ENCODE assay signal across 23 cellular contexts in the genomic region with DNA sequence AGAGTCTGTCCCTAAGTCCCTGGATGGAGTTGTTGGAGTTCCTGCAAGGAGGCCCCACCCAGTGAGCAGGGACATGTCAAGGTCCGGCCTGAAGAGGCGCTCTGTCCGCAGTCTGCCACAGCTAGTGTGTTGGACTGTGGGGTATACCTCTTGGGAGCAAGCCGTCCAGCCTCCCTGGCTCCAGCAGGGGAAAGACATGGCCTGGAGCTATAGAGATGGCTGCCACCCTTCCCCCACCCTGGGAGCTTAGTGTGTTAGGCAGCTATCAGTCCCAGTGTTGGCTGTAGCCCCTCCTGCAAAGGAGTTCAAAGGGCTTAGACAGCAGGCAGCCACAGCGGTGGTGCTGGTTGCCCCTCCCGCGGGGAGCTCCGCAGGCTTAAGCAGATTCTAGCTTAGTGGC.
"Had no signal": no experiment of that assay in that cellular context is flagged by ENCODE, and none has a peak within 500 bp of the region (broad histone marks: within the 10 kb centered on the region; RNA-seq: fewer than 3 reads in every experiment).

No MANE protein-coding gene starts in this region.

- H3K4me1 ChIP-seq: breast epithelium, colonic mucosa, gastroesophageal sphincter, uterus had no signal

- H3K27ac ChIP-seq: breast epithelium, colonic mucosa, dorsolateral prefrontal cortex, epithelial cell of prostate, gastroesophageal sphincter, transverse colon, uterus had no signal

- H3K4me3 ChIP-seq: breast epithelium, colonic mucosa, dorsolateral prefrontal cortex, gastroesophageal sphincter, lung, transverse colon, uterus had no signal

- H3K27me3 ChIP-seq: breast epithelium, colonic mucosa, dorsolateral prefrontal cortex, gastroesophageal sphincter, transverse colon, uterus had no signal

- FAIRE-seq: islet of Langerhans had no signal

- H3K4me3 Mint-ChIP-seq: activated CD4-positive, alpha-beta memory T cell treated with anti-CD3 and anti-CD28 coated beads, Interleukin-2, amount 10 ng/mL, durations not matched to agents 7 days and 5 days; activated CD4-positive, alpha-beta T cell treated with anti-CD3 and anti-CD28 coated beads, Interleukin-2, amount 10 ng/mL, durations not matched to agents 24 days and 14 days; activated naive CD4-positive, alpha-beta T cell treated with anti-CD3 and anti-CD28 coated beads for 36 hours; activated naive CD8-positive, alpha-beta T cell treated with anti-CD3 and anti-CD28 coated beads, Interleukin-2, amount 10 ng/mL, durations not matched to agents 7 days and 5 days; activated T-cell treated with anti-CD3 and anti-CD28 coated beads, Interleukin-2, amount 50 U/mL, for 72 hours; central memory CD8-positive, alpha-beta T cell; naive thymus-derived CD4-positive, alpha-beta T cell; neural crest cell; stimulated activated naive B cell treated with anti-CD40 and anti-IgM and Interleukin-4, amounts not matched to agents 10 μg/mL and 1 μg/mL and 100 μg/mL, for 72 hours had no signal

- H3K9me3 ChIP-seq: breast epithelium, colonic mucosa, gastroesophageal sphincter, uterus had no signal

- H3K4me1 Mint-ChIP-seq: activated CD4-positive, alpha-beta memory T cell treated with anti-CD3 and anti-CD28 coated beads, Interleukin-2, amount 10 ng/mL, durations not matched to agents 7 days and 5 days; activated CD4-positive, alpha-beta T cell treated with anti-CD3 and anti-CD28 coated beads, Interleukin-2, amount 10 ng/mL, durations not matched to agents 24 days and 14 days; activated naive CD8-positive, alpha-beta T cell treated with anti-CD3 and anti-CD28 coated beads, Interleukin-2, amount 10 ng/mL, durations not matched to agents 7 days and 5 days; central memory CD8-positive, alpha-beta T cell; naive thymus-derived CD4-positive, alpha-beta T cell; neural crest cell; stimulated activated naive B cell treated with anti-CD40 and anti-IgM and Interleukin-4, amounts not matched to agents 10 μg/mL and 1 μg/mL and 100 μg/mL, for 72 hours had no signal

- DNase-seq: activated CD4-positive, alpha-beta memory T cell treated with anti-CD3 and anti-CD28 coated beads, Interleukin-2, amount 10 ng/mL, durations not matched to agents 7 days and 5 days; activated CD4-positive, alpha-beta T cell treated with anti-CD3 and anti-CD28 coated beads, Interleukin-2, amount 10 ng/mL, durations not matched to agents 24 days and 14 days; activated effector memory CD4-positive, alpha-beta T cell treated with Interleukin-2 at 50 U/mL for 16 hours; activated naive CD4-positive, alpha-beta T cell treated with anti-CD3 and anti-CD28 coated beads for 36 hours; activated naive CD8-positive, alpha-beta T cell treated with anti-CD3 and anti-CD28 coated beads, Interleukin-2, amount 10 ng/mL, durations not matched to agents 7 days and 5 days; activated T-cell treated with anti-CD3 and anti-CD28 coated beads, Interleukin-2, amount 50 U/mL, for 72 hours; amniotic stem cell; colonic mucosa; dorsolateral prefrontal cortex; naive thymus-derived CD4-positive, alpha-beta T cell; stimulated activated CD4-positive, alpha-beta T cell treated with anti-CD3 and anti-CD28 coated beads, Interleukin-2, amount 100 ng/mL, for 48 hours; stimulated activated CD8-positive, alpha-beta memory T cell treated with anti-CD3 and anti-CD28 coated beads, Interleukin-4, amount 100 ng/mL, for 48 hours; stimulated activated naive B cell treated with anti-CD40 and anti-IgM and Interleukin-4, amounts not matched to agents 10 μg/mL and 1 μg/mL and 100 μg/mL, for 72 hours; transverse colon; uterus had no signal

- H3K27me3 Mint-ChIP-seq: activated CD4-positive, alpha-beta memory T cell treated with anti-CD3 and anti-CD28 coated beads, Interleukin-2, amount 10 ng/mL, durations not matched to agents 7 days and 5 days; activated CD4-positive, alpha-beta T cell treated with anti-CD3 and anti-CD28 coated beads, Interleukin-2, amount 10 ng/mL, durations not matched to agents 24 days and 14 days; activated naive CD8-positive, alpha-beta T cell treated with anti-CD3 and anti-CD28 coated beads, Interleukin-2, amount 10 ng/mL, durations not matched to agents 7 days and 5 days; central memory CD8-positive, alpha-beta T cell; naive thymus-derived CD4-positive, alpha-beta T cell; stimulated activated naive B cell treated with anti-CD40 and anti-IgM and Interleukin-4, amounts not matched to agents 10 μg/mL and 1 μg/mL and 100 μg/mL, for 72 hours had no signal

- H3K27ac Mint-ChIP-seq: activated CD4-positive, alpha-beta memory T cell treated with anti-CD3 and anti-CD28 coated beads, Interleukin-2, amount 10 ng/mL, durations not matched to agents 7 days and 5 days; activated CD4-positive, alpha-beta T cell treated with anti-CD3 and anti-CD28 coated beads, Interleukin-2, amount 10 ng/mL, durations not matched to agents 24 days and 14 days; activated naive CD4-positive, alpha-beta T cell treated with anti-CD3 and anti-CD28 coated beads for 36 hours; activated naive CD8-positive, alpha-beta T cell treated with anti-CD3 and anti-CD28 coated beads, Interleukin-2, amount 10 ng/mL, durations not matched to agents 7 days and 5 days; activated T-cell treated with anti-CD3 and anti-CD28 coated beads, Interleukin-2, amount 50 U/mL, for 72 hours; naive thymus-derived CD4-positive, alpha-beta T cell; stimulated activated naive B cell treated with anti-CD40 and anti-IgM and Interleukin-4, amounts not matched to agents 10 μg/mL and 1 μg/mL and 100 μg/mL, for 72 hours had no signal

- ATAC-seq: activated CD4-positive, CD25-positive, alpha-beta regulatory T cell treated with anti-CD3 and anti-CD28 coated beads, Interleukin-2, amount 50 U/mL, for 24 hours; activated T-cell treated with anti-CD3 and anti-CD28 coated beads, Interleukin-2, amount 50 U/mL, for 72 hours; gastroesophageal sphincter; naive thymus-derived CD4-positive, alpha-beta T cell; stimulated activated naive B cell treated with anti-CD40 and anti-IgM and Interleukin-4, amounts not matched to agents 10 μg/mL and 1 μg/mL and 100 μg/mL, for 72 hours had no signal

- H3K36me3 ChIP-seq: breast epithelium, colonic mucosa, gastroesophageal sphincter, transverse colon, uterus had no signal
